In genomic region chr15:25797511-25798206, GRCh38 we compare ENCODE assay signal across 1 cellular context.
TF ChIP-seq lines count a peak whose summit lies in the region.

No MANE protein-coding gene starts in this region.

TF ChIP-seq in WTC11, 78 proteins besides CTCF, POLR2A, EP300 and RAD21 (continued from another document):
- TF ChIP-seq ARID4B (CRISPR knock-in tag; IDR thresholded peaks at IDR 0.05; ENCODE audit: borderline replicate concordance): no peak
- TF ChIP-seq ZNF396 (CRISPR knock-in tag; IDR thresholded peaks at IDR 0.05; ENCODE audit: borderline replicate concordance): no peak
- TF ChIP-seq ZNF671 (CRISPR knock-in tag; IDR thresholded peaks at IDR 0.05): no peak
- TF ChIP-seq MXD4 (CRISPR knock-in tag; IDR thresholded peaks at IDR 0.05; ENCODE audit: borderline replicate concordance): no peak
- no peak for TF ChIP-seq NR2C2 (CRISPR knock-in tag; IDR thresholded peaks at IDR 0.05)
- no peak for TF ChIP-seq GTF2I (CRISPR knock-in tag; conservative IDR thresholded peaks at IDR 0.05)
- TF ChIP-seq ELF4 (CRISPR knock-in tag; IDR thresholded peaks at IDR 0.05; ENCODE audit: low read depth): no peak
- no peak for TF ChIP-seq HMGA2 (CRISPR knock-in tag; IDR thresholded peaks at IDR 0.05)
- TF ChIP-seq, protein P1, sequence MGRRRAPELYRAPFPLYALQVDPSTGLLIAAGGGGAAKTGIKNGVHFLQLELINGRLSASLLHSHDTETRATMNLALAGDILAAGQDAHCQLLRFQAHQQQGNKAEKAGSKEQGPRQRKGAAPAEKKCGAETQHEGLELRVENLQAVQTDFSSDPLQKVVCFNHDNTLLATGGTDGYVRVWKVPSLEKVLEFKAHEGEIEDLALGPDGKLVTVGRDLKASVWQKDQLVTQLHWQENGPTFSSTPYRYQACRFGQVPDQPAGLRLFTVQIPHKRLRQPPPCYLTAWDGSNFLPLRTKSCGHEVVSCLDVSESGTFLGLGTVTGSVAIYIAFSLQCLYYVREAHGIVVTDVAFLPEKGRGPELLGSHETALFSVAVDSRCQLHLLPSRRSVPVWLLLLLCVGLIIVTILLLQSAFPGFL (CRISPR knock-in tag; IDR thresholded peaks at IDR 0.05; ENCODE audit: borderline replicate concordance): no peak
- no peak for TF ChIP-seq FOXP1 (CRISPR knock-in tag; IDR thresholded peaks at IDR 0.05; ENCODE audit: borderline replicate concordance)
